In the genomic region with DNA sequence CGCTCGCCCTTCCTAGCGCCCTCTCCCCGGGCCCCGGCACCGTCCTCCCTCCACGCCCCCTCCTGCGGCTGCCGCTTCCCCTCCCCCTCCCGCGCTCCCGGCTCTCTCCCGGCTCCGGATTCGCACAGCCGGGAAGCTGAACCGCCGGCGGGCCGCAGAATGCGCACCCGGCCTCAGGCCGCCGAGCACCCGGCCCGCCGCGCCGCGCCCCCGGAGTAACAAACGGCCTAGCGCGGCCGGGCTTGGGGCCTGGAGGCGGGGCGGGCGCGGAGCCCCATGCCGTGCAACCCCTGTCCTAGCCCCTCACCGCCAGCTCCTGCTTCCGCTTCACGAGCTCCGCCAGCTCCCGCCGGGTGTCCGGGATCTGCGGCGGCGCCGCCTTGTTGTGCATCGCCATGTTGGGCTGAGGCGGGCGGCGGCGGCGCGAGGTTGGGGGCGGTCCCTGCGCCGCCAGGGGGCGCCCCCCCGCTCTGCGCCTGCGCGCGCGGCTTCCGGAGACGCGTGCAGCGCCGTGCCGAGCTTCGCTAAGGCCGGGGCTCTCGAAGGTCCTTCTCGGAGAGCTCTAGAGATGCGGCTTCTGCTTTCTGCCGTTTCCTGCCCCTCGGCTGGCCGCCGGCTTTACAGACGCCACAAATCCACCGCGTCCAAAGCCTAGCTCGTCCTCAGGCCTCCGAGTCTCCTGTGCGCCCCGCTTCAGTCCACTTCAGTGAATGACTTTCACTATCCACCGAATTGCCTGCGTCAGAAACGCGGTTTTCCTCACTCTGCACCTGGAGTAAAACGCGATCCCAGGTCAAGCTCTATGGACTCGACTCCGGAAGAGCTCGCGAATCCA, we compare ENCODE assay signal across 8 cellular contexts. TPM values are rescaled to one million over a fixed set of nuclear protein-coding genes. Genes with fewer than 3 reads are reported as not detected.
DNase-seq lines count a peak whose midpoint lies in the region; ATAC-seq and TF ChIP-seq lines count a peak whose summit lies in the region.

A gene (minus strand): TSS at position 417 of the 835 bp plus-strand sequence. CDS start 20 bp downstream, at position 397.

- peak; percentile 78 for TF ChIP-seq CTCF in DOHH2 (IDR thresholded peaks at IDR 0.05; ENCODE audit: low read depth, low read length, poor library complexity, severe bottlenecking)
- TF ChIP-seq CTCF in fibroblast of villous mesenchyme (IDR thresholded peaks at IDR 0.05; ENCODE audit: insufficient read depth, low read depth, low read length), result peak; percentile 44
- peak; percentile 87 for TF ChIP-seq CTCF in neural crest cell (conservative IDR thresholded peaks at IDR 0.05)

- H3K36me3 ChIP-seq in DOHH2 (ENCODE audit: control insufficient read depth, low read length) (peaks cover 22% of the 10 kb centered on the region), stomach smooth muscle (ENCODE audit: control insufficient read depth in 2 of 2, insufficient read depth in 2 of 2, low read length in 2 of 2) (peaks cover 3 to 4% of the 10 kb centered on the region in 2 donors)

- H3K27me3 Mint-ChIP-seq in neural crest cell (ENCODE audit: low read depth), result peaks cover 11% of the 10 kb centered on the region

- H3K27me3 ChIP-seq in DOHH2 (ENCODE audit: control insufficient read depth, low read length), result no peaks in the 10 kb centered on the region
- no peaks in the 10 kb centered on the region for H3K27me3 ChIP-seq in stomach smooth muscle (ENCODE audit: control insufficient read depth in 1 of 2, insufficient read depth in 2 of 2, low read length in 2 of 2)

- H3K9me3 Mint-ChIP-seq in neural crest cell, result peaks cover 2% of the 10 kb centered on the region

- H3K36me3 Mint-ChIP-seq in neural crest cell (ENCODE audit: low read depth), result no peaks in the 10 kb centered on the region

- peak within 1 kb of the TSS; percentile 99 for H3K4me3 Mint-ChIP-seq in neural crest cell

- peak; percentile 83 for ATAC-seq in GM21717 (IDR thresholded peaks at IDR 0.05; ENCODE audit: unreplicated experiment)

- peak within 1 kb of the TSS; percentile 98 for H3K27ac Mint-ChIP-seq in neural crest cell (ENCODE audit: unreplicated experiment)

- H3K9me2 ChIP-seq in DOHH2 (replicated peaks; ENCODE audit: control insufficient read depth, low read length), result no peaks in the 10 kb centered on the region

- no peaks in the 10 kb centered on the region for H3K9me3 ChIP-seq in DOHH2 (ENCODE audit: control insufficient read depth, insufficient read depth, low read length)
- no peaks in the 10 kb centered on the region for H3K9me3 ChIP-seq in stomach smooth muscle (ENCODE audit: control insufficient read depth in 2 of 2, low read length in 2 of 2)

- H3K4me1 ChIP-seq in DOHH2 (ENCODE audit: control insufficient read depth, low read length) (peaks cover 18% of the 10 kb centered on the region), stomach smooth muscle (ENCODE audit: control insufficient read depth, insufficient read depth, low read length) (peaks cover 17% of the 10 kb centered on the region)

- TF ChIP-seq POLR2A in Raji (IDR thresholded peaks at IDR 0.05; ENCODE audit: insufficient read depth, low read depth, low read length), result peak; percentile 76

- DNase-seq in KBM-7 (peak; percentile 90), fibroblast of villous mesenchyme (ENCODE audit: low read depth) (peak; percentile 85), neural crest cell (ENCODE audit: low read depth, low spot score) (peak; percentile 77)
- peak; percentile 94 for DNase-seq in activated effector memory CD4-positive, alpha-beta T cell treated with anti-CD3 and anti-CD28 coated beads, Interleukin-2, amount 50 U/mL, for 16 hours

- no peaks in the 10 kb centered on the region for H4K20me1 ChIP-seq in DOHH2 (ENCODE audit: control insufficient read depth, insufficient read depth, low read depth, low read length)

- peak within 1 kb of the TSS; percentile 94 for H3K4me3 ChIP-seq in DOHH2 (ENCODE audit: low read length)
- peak within 1 kb of the TSS; percentile 81 for H3K4me3 ChIP-seq in fibroblast of villous mesenchyme (ENCODE audit: low read depth, low read length)
- H3K4me3 ChIP-seq in stomach smooth muscle (ENCODE audit: low read length in 2 of 2), result peak within 1 kb of the TSS; percentile 86 to 94

- H3K27ac ChIP-seq in DOHH2 (ENCODE audit: low read depth, low read length) (peak within 1 kb of the TSS; percentile 64), stomach smooth muscle (ENCODE audit: low read length) (peak within 1 kb of the TSS; percentile 90)

- no peaks in the 10 kb centered on the region for H3F3A ChIP-seq in DOHH2 (ENCODE audit: control insufficient read depth, insufficient read depth)

- H3K9ac ChIP-seq in stomach smooth muscle (ENCODE audit: low read length in 2 of 2), result peak within 1 kb of the TSS; percentile 94 to 96

- peaks cover 30% of the 10 kb centered on the region for H3K4me1 Mint-ChIP-seq in neural crest cell

- peaks cover 33% of the 10 kb centered on the region for H3K79me2 ChIP-seq in DOHH2 (ENCODE audit: control insufficient read depth, low read length)

- in situ Hi-C loops in KBM-7 (cut with MboI; ENCODE audit: low pct_unique_long_range_greater_than_20kb, low sequenced_read_pairs), result no loop called here

- peak within 1 kb of the TSS; percentile 97 for H3K4me2 ChIP-seq in DOHH2 (ENCODE audit: low read length)

RNA-seq across cellular contexts. Expression of the gene that starts here (rescaled TPM):
- total RNA-seq in fibroblast of villous mesenchyme (54.8 and 60.9 TPM in 2 replicates), neural crest cell (77.3 and 83.4 TPM in 2 replicates)

Comparison
In these comparisons a context has a peak if more than half of its experiments do, and no peak if none do; other contexts are left out.
1. Peak in every context shown above with its lines: DNase-seq, ATAC-seq, H3K4me3 ChIP-seq and H3K27ac ChIP-seq.